8 cellular contexts compared by ENCODE assay signal in the genomic region with DNA sequence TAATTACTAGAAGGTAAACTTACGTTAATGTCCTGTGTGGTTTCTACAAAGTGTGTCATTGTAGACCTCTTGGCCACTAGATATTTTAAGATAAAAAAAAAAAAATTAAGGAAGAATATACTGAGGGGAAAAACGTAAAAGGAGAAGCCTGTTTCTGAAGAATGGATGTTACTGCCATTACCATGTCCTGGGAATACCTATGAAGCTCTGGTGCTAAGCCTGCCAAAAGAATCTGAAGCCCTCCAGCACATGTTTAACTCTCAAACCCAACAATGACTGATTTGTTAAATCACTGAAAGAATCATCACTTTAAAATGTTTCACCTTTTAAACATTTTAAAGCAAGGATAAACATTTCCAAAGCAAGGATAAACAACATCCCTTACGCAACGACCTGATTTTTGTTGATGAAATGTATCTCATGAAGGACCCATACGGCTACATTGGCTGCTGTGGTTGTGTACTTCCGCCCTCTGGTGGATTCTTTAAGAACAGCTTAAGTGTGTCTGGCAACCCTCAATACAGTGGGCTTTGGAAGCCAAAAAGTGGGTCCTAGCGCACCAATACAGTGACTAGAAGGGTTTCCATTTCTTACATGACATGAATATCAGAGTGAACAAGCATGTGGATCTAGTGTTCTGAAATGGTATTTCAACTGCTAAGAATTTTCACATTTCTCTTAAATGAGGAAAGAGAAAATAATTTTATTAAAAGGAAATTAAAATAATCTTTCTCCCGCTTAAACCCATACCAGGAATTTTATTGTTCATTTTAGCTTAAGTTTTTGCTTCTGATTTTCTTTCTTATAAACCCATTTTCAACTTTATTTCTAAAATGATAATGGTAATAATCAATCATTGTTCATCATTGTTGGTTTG.
A peak's percentile ranks its signal among the peaks of the same experiment; 100 is the strongest.
DNase-seq lines count a peak whose midpoint lies in the region; ATAC-seq, FAIRE-seq and TF ChIP-seq lines count a peak whose summit lies in the region.

No MANE protein-coding gene starts in this region.

- peak; percentile 96 for TF ChIP-seq CTCF in MCF 10A (IDR thresholded peaks at IDR 0.05; ENCODE audit: unreplicated experiment)

- CTCF ChIA-PET in MCF 10A (lab: Yijun Ruan, JAX), result interaction anchor here (0.5 to 7.2 kb wide), 48 partner anchors 8 to 1979 kb away, joined by 3 to 113 read pairs (median 4); a partner anchor contains a TSS

- no peaks in the 10 kb centered on the region for H3K4me1 Mint-ChIP-seq in MCF 10A (ENCODE audit: insufficient read depth, unreplicated experiment)

- TF ChIP-seq POLR2A in GM12892 (IDR thresholded peaks at IDR 0.05; ENCODE audit: low read depth, low read length), result no peak

- DNase-seq in ACHN (peak; percentile 69), GM12892 (ENCODE audit: insufficient read length) (no peak), NCI-H1105 treated with DMSO at 0.1 percent for 48 hours (lab: John Stamatoyannopoulos, UW) (peak; percentile 48), SW 1271 (lab: John Stamatoyannopoulos, UW) (peak; percentile 6 to 57), MCF 10A (ENCODE audit: unreplicated experiment) (peak; percentile 87)
- peak; percentile 40 for DNase-seq in stimulated activated CD4-positive, alpha-beta T cell treated with anti-CD3 and anti-CD28 coated beads, Interleukin-1b, Interleukin-23, amount 100 ng/mL, for 48 hours

- H3K9me3 Mint-ChIP-seq in MCF 10A (ENCODE audit: unreplicated experiment), result no peaks in the 10 kb centered on the region

- peaks cover 64% of the 10 kb centered on the region for H3K36me3 Mint-ChIP-seq in MCF 10A (ENCODE audit: insufficient read depth, unreplicated experiment)

- peak; percentile 85 for FAIRE-seq in GM12892 (lab: Jason Lieb, UNC)
- FAIRE-seq in islet of Langerhans (lab: Jason Lieb, UNC), result peak; percentile 49

- BruUV-seq in MCF 10A (replicated peaks; lab: Mats Ljungman, UMichigan), result no TSS peak

- in situ Hi-C loops in ACHN (cut with HindIII; ENCODE audit: low pct_ligation_motif_present, low pct_unique_long_range_greater_than_20kb, low sequenced_read_pairs), result loop anchor here (25.0 kb wide), 2 partner anchors 147 to 247 kb away; a partner anchor contains a TSS

- no peaks in the 10 kb centered on the region for H3K27me3 Mint-ChIP-seq in MCF 10A (ENCODE audit: insufficient read depth, unreplicated experiment)

- peak; percentile 95 for ATAC-seq in HG02759 (IDR thresholded peaks at IDR 0.05; ENCODE audit: unreplicated experiment)

- H3K27ac Mint-ChIP-seq in MCF 10A (ENCODE audit: low read depth, unreplicated experiment), result peak overlapping the region; percentile 49

- intact Hi-C loops in MCF 10A (cut with micrococcal nuclease), result loop anchor here (1.0 to 10.0 kb wide), 9 partner anchors 15 to 1955 kb away; a partner anchor contains a TSS

- POLR2A ChIA-PET in MCF 10A (lab: Yijun Ruan, JAX), result interaction anchor here (0.6 to 5.4 kb wide), 14 partner anchors 10 to 1982 kb away, joined by 3 to 51 read pairs (median 4); a partner anchor contains a TSS

- H3K4me3 Mint-ChIP-seq in MCF 10A (ENCODE audit: unreplicated experiment), result no peak overlapping the region
